Comparison of ENCODE assay signal across 16 cellular contexts in the genomic region with DNA sequence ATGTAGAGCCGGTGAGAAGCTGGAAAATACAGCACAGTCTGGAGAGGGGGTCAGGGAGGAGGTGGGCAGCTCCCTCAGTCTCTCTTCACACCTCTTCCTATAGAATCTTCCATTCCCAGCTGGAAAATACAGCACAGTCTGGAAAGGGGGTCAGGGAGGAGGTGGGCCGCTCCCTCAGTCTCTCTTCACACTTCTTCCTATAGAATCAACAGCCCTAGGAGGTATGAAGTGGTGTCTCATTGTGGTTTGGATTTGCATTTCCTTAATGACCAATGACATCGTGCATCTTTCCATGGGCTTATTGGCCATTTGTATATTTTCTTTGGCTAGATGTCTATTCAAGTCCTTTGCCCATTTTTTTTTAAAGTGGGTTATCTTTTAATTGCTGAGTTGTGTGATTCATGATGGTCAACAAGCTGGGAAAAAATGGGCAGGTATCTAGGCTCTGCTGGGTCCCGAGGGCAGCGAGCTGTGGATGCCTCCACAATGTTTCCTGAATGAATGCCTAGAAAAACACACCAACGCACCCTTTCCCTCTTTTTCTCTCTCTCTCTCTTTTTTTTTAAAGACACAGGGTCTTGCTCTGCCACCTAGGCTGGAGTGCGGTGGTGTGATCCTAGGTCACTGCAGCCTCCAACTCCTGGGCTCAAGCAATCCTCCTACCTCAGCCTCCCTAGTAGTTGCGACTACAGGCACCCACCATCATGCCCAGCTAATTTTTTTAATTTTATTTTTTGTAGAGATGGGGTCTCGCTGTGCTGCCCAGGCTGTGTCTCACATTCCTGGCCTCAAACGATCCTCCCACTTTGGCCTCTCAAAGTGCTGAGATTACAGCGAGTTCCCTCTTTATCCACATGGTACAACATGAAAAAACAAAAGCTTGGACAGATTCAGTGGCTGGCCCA. TPM values are rescaled to one million over a fixed set of nuclear protein-coding genes. Genes with fewer than 3 reads are reported as not detected.
A peak's percentile ranks its signal among the peaks of the same experiment; 100 is the strongest.
DNase-seq lines count a peak whose midpoint lies in the region; ATAC-seq and TF ChIP-seq lines count a peak whose summit lies in the region.
"Had no signal": no experiment of that assay in that cellular context is flagged by ENCODE, and none has a peak within 500 bp of the region (broad histone marks: within the 10 kb centered on the region; RNA-seq: fewer than 3 reads in every experiment).

No MANE protein-coding gene starts in this region.

- ATAC-seq in HG03521 (IDR thresholded peaks at IDR 0.05; ENCODE audit: unreplicated experiment) = no peak

- H3K27me3 ChIP-seq in adrenal gland (no peaks in the 10 kb centered on the region), stomach (peaks cover 0 to 40% (median 0%) of the 10 kb centered on the region in 3 donors)
- H3K27me3 ChIP-seq: brain microvascular endothelial cell had no signal

- no peak for TF ChIP-seq EP300 in stomach (IDR thresholded peaks at IDR 0.05)

- H3K4me1 ChIP-seq in adrenal gland (replicated peaks in 1 of 2) = peaks cover 3 to 8% of the 10 kb centered on the region in 2 donors
- H3K4me1 ChIP-seq in stomach = peaks cover 0 to 7% (median 4%) of the 10 kb centered on the region in 4 donors
- H3K4me1 ChIP-seq: gastrocnemius medialis, suprapubic skin had no signal

- WGBS in adrenal gland, 4 donors = 46 to 54% (median 51%) methylated on average over 11 of the region's 11 CpGs
- WGBS in stomach, 5 donors = 44 to 60% (median 53%) methylated on average over 11 of the region's 11 CpGs

- H3K9me3 ChIP-seq in adrenal gland (replicated peaks in 1 of 3) = no peaks in the 10 kb centered on the region
- H3K9me3 ChIP-seq in stomach = no peaks in the 10 kb centered on the region
- H3K9me3 ChIP-seq: gastrocnemius medialis, suprapubic skin had no signal

- DNase-seq in HCEC 1CT (peak; percentile 15), adrenal gland (peak in 3 of 7 donors; percentile 10 to 29 (median 24)), glomerular visceral epithelial cell (ENCODE audit: extremely low spot score) (peak; percentile 35), stomach (peak; percentile 28), SIG-M5 treated with dmso at 0.1 percent for 504 hours (lab: John Stamatoyannopoulos, UW; ENCODE audit: unreplicated experiment) (no peak)
- no peak for DNase-seq in stimulated activated CD4-positive, alpha-beta T cell treated with anti-CD3 and anti-CD28 coated beads, Interleukin-4, amount 100 ng/mL, for 24 hours
- DNase-seq: NCI-H1436 treated with DMSO at 0.1 percent for 48 hours had no signal

- H3K4me3 ChIP-seq in adrenal gland = no peak overlapping the region
- no peak overlapping the region for H3K4me3 ChIP-seq in stomach
- H3K4me3 ChIP-seq: gastrocnemius medialis, suprapubic skin had no signal

- peak overlapping the region in 3 of 5 donors; percentile 77 to 87 (median 81) for H3K27ac ChIP-seq in adrenal gland
- H3K27ac ChIP-seq in stomach = peak overlapping the region in 1 of 5 donors; percentile 42
- H3K27ac ChIP-seq: brain microvascular endothelial cell, gastrocnemius medialis, suprapubic skin had no signal

- TF ChIP-seq POLR2A in adrenal gland (IDR thresholded peaks at IDR 0.05) (no peak), stomach (IDR thresholded peaks at IDR 0.05) (no peak)

- intact Hi-C loops in adrenal gland (cut with DNase I) = loop anchor here in 1 of 2 donors (2.0 kb wide), 1 partner anchor 408 kb away; no protein-coding TSS in a partner anchor
- intact Hi-C loops in stomach (cut with DNase I; ENCODE audit: low total_unique reads) = loop anchor here (5.0 kb wide), 1 partner anchor 409 kb away; no protein-coding TSS in a partner anchor

- H3K36me3 ChIP-seq in adrenal gland (replicated peaks in 1 of 2) = no peaks in the 10 kb centered on the region
- H3K36me3 ChIP-seq in stomach = no peaks in the 10 kb centered on the region
- H3K36me3 ChIP-seq: brain microvascular endothelial cell, gastrocnemius medialis, suprapubic skin had no signal

- TF ChIP-seq CTCF in adrenal gland (IDR thresholded peaks at IDR 0.05) (no peak), stomach (IDR thresholded peaks at IDR 0.05) (no peak)

RNA-seq across cellular contexts. Expression of a gene that starts 29.0 kb away (rescaled TPM):
- total RNA-seq in adrenal gland (10 to 100 TPM in 3 of 8 donors, 1 to 10 TPM in 2, under 1 TPM in 1, not detected in 2; 0.65 to 29.8 (median 10.3) TPM), stomach (1 to 10 TPM in 2 of 5 donors, under 1 TPM in 1, not detected in 2; 0.29 to 4.1 (median 1.8) TPM)
- polyA plus RNA-seq in adrenal gland (10 to 100 TPM in 2 of 3 donors, 1 to 10 TPM in 1; 6.3 to 38.5 (median 18.3) TPM), stomach (under 1 TPM in 2 of 3 donors, not detected in 1; 0.37 to 0.63 TPM)
- total RNA-seq: activated naive CD4-positive, alpha-beta T cell treated with anti-CD3 and anti-CD28 coated beads, Interleukin-2, amount 50 U/mL, for 72 hours; dermis blood vessel endothelial cell; gastrocnemius medialis; natural killer cell treated with Interleukin-12 subunit alpha and Interleukin-12 subunit beta and Interleukin-15 and Interleukin-18, amount 100 ng/mL, for 72 hours; SK-MEL-5; suprapubic skin; T-helper 2 cell treated with Interferon-gamma antibody and Interleukin-4, amounts not matched to agents 100 ng/mL and 5 ng/mL, for 36 hours had no signal

RNA-seq across cellular contexts. Expression of a gene that starts 37.5 kb away (rescaled TPM):
- 10 to 100 TPM; 28.6 to 43.0 (median 33.5) TPM for total RNA-seq in adrenal gland
- polyA plus RNA-seq in adrenal gland = 10 to 100 TPM; 11.8 to 16.5 (median 12.1) TPM
- total RNA-seq in stomach = 10 to 100 TPM in 4 of 5 donors, 1 to 10 TPM in 1; 9.9 to 38.0 (median 23.5) TPM
- polyA plus RNA-seq in stomach = 1 to 10 TPM; 4.3 to 6.0 (median 4.7) TPM

Comparison
In these comparisons a context has a peak if more than half of its experiments do, and no peak if none do; other contexts are left out.
1. DNase-seq: peak in HCEC 1CT (single experiment), glomerular visceral epithelial cell (single experiment) and stomach (single experiment); none in stimulated activated CD4-positive, alpha-beta T cell treated with anti-CD3 and anti-CD28 coated beads, Interleukin-4, amount 100 ng/mL, for 24 hours (single experiment) and SIG-M5 treated with dmso at 0.1 percent for 504 hours (single experiment).